8 cellular contexts compared by ENCODE assay signal in genomic region chr3:11155341-11156025, GRCh38. TPM values are rescaled to one million over a fixed set of nuclear protein-coding genes. Genes with fewer than 3 reads are reported as not detected.
A peak's percentile ranks its signal among the peaks of the same experiment; 100 is the strongest.
DNase-seq lines count a peak whose midpoint lies in the region; ATAC-seq and TF ChIP-seq lines count a peak whose summit lies in the region.

No MANE protein-coding gene starts in this region.

- POLR2A ChIA-PET in activated CD4-positive, alpha-beta T cell treated with anti-CD3 and anti-CD28 coated beads for 36 hours (lab: Charles Lee), result no interaction called here

- H3K27ac ChIP-seq in angular gyrus (ENCODE audit: low read depth, low read length) (peak overlapping the region; percentile 29), left ventricle myocardium inferior (replicated peaks) (peak overlapping the region; percentile 65)

- H3K4me1 ChIP-seq in left ventricle myocardium inferior, result peaks cover 28% of the 10 kb centered on the region

- TF ChIP-seq CTCF in left ventricle myocardium inferior (IDR thresholded peaks at IDR 0.05; ENCODE audit: borderline replicate concordance), result peak; percentile 73

- ATAC-seq in activated CD4-positive, alpha-beta T cell treated with anti-CD3 and anti-CD28 coated beads for 36 hours, result peak; percentile 74
- no peak for ATAC-seq in HG03469 (IDR thresholded peaks at IDR 0.05; ENCODE audit: unreplicated experiment)
- ATAC-seq in HG03565 (IDR thresholded peaks at IDR 0.05; ENCODE audit: unreplicated experiment), result no peak

- CTCF ChIA-PET in activated CD4-positive, alpha-beta T cell treated with anti-CD3 and anti-CD28 coated beads for 36 hours (lab: Charles Lee), result interaction anchor here (0.6 to 1.3 kb wide), 3 partner anchors 40 to 867 kb away, joined by 3 to 4 read pairs (median 3); no protein-coding TSS in a partner anchor

- no peak overlapping the region for H3K27ac Mint-ChIP-seq in activated CD4-positive, alpha-beta T cell treated with anti-CD3 and anti-CD28 coated beads for 36 hours

- H3K4me3 Mint-ChIP-seq in activated CD4-positive, alpha-beta T cell treated with anti-CD3 and anti-CD28 coated beads for 36 hours, result no peak overlapping the region

- peaks cover 61% of the 10 kb centered on the region for H3K27me3 Mint-ChIP-seq in activated CD4-positive, alpha-beta T cell treated with anti-CD3 and anti-CD28 coated beads for 36 hours

- no peaks in the 10 kb centered on the region for H3K36me3 ChIP-seq in left ventricle myocardium inferior

- peaks cover 12% of the 10 kb centered on the region for H3K4me1 Mint-ChIP-seq in activated CD4-positive, alpha-beta T cell treated with anti-CD3 and anti-CD28 coated beads for 36 hours

- intact Hi-C loops in activated CD4-positive, alpha-beta T cell treated with anti-CD3 and anti-CD28 coated beads for 36 hours (cut with DNase I, micrococcal nuclease), result loop anchor here in 1 of 2 experiments (1.0 to 5.0 kb wide), 2 partner anchors 93 to 180 kb away; no protein-coding TSS in a partner anchor
- intact Hi-C loops in left ventricle myocardium inferior (cut with micrococcal nuclease), result no loop called here

- peak; percentile 56 for DNase-seq in activated CD4-positive, alpha-beta T cell treated with anti-CD3 and anti-CD28 coated beads for 36 hours
- no peak for DNase-seq in activated CD4-positive, alpha-beta T cell treated with anti-CD3 and anti-CD28 coated beads, Interleukin-2, amount 50 U/mL, for 1 hour
- DNase-seq in NCI-H2227 treated with DMSO at 0.1 percent for 48 hours (lab: John Stamatoyannopoulos, UW) (peak; percentile 59), left ventricle myocardium inferior (peak; percentile 67), pons (ENCODE audit: low spot score) (peak; percentile 55)

- no peaks in the 10 kb centered on the region for H3K9me3 Mint-ChIP-seq in activated CD4-positive, alpha-beta T cell treated with anti-CD3 and anti-CD28 coated beads for 36 hours (ENCODE audit: low read depth)

- H3K9me3 ChIP-seq in left ventricle myocardium inferior (replicated peaks), result peaks cover 5% of the 10 kb centered on the region

- H3K27me3 ChIP-seq in left ventricle myocardium inferior (ENCODE audit: low read depth), result peaks cover 63% of the 10 kb centered on the region

- H3K36me3 Mint-ChIP-seq in activated CD4-positive, alpha-beta T cell treated with anti-CD3 and anti-CD28 coated beads for 36 hours (ENCODE audit: low read depth), result no peaks in the 10 kb centered on the region

- H3K4me3 ChIP-seq in left ventricle myocardium inferior, result peak overlapping the region; percentile 65

RNA-seq across cellular contexts. Expression of gene HRH1, which starts 1.2 kb away (rescaled TPM):
- 1 to 10 TPM in 1 of 2 experiments, under 1 TPM in 1; 0.98 to 1.4 TPM for total RNA-seq in activated CD4-positive, alpha-beta T cell treated with anti-CD3 and anti-CD28 coated beads for 36 hours
- 1.4 TPM for total RNA-seq in left ventricle myocardium inferior
